Comparison of ENCODE assay signal across 27 cellular contexts in genomic region chr17:27996157-27997043, GRCh38. TPM values are rescaled to one million over a fixed set of nuclear protein-coding genes. Genes with fewer than 3 reads are reported as not detected.
DNase-seq lines count a peak whose midpoint lies in the region; TF ChIP-seq lines count a peak whose summit lies in the region.
"Had no signal": no experiment of that assay in that cellular context is flagged by ENCODE, and none has a peak within 500 bp of the region (broad histone marks: within the 10 kb centered on the region; RNA-seq: fewer than 3 reads in every experiment).

No MANE protein-coding gene starts in this region.

- no peak for TF ChIP-seq CTCF in brain (conservative IDR thresholded peaks at IDR 0.05)
- TF ChIP-seq CTCF in prostate gland (IDR thresholded peaks at IDR 0.05), result no peak

- TF ChIP-seq POLR2A in prostate gland (IDR thresholded peaks at IDR 0.05), result no peak

- H3K27ac ChIP-seq in prostate gland, result no peak overlapping the region
- H3K27ac ChIP-seq: A549, ascending aorta, lower lobe of right lung, PC-9, stomach, upper lobe of left lung had no signal

- no peaks in the 10 kb centered on the region for H3K27me3 ChIP-seq in prostate gland (replicated peaks; ENCODE audit: insufficient read depth)
- H3K27me3 ChIP-seq: ascending aorta, upper lobe of left lung had no signal

- DNase-seq in NCI-H748 (lab: John Stamatoyannopoulos, UW; ENCODE audit: unreplicated experiment) (peak; percentile 25), NCI-H748 treated with DMSO at 0.1 percent for 48 hours (lab: John Stamatoyannopoulos, UW) (no peak), NCI-H524 treated with DMSO at 0.1 percent for 48 hours (lab: John Stamatoyannopoulos, UW) (peak; percentile 100), SW480 (ENCODE audit: low spot score) (no peak), prostate gland (ENCODE audit: low spot score) (no peak), SHP77 (lab: John Stamatoyannopoulos, UW) (no peak)
- DNase-seq in activated CD4-positive, alpha-beta T cell treated with anti-CD3 and anti-CD28 coated beads, Interleukin-2, amount 50 U/mL, for 4 hours, result no peak
- DNase-seq: activated CD4-positive, alpha-beta T cell treated with anti-CD3 and anti-CD28 coated beads, Interleukin-2, amount 50 U/mL, for 1 hour; activated CD8-positive, alpha-beta memory T cell treated with anti-CD3 and anti-CD28 coated beads, Interleukin-2, amount 50 U/mL, for 4 hours; glutamatergic neuron; IMR-90; kidney; lower lobe of right lung; mucosa of descending colon; nephron progenitor cell; PC-9; posterior cingulate gyrus; SHP77 treated with DMSO at 0.1 percent for 48 hours; stomach; T1000; upper lobe of left lung had no signal

- peak overlapping the region in 3 of 5 experiments; percentile 66 to 80 (median 75) for H3K27ac Mint-ChIP-seq in brain
- H3K27ac Mint-ChIP-seq: activated naive CD4-positive, alpha-beta T cell treated with anti-CD3 and anti-CD28 coated beads, Interleukin-2, amount 50 U/mL, for 72 hours; nephron progenitor cell; WTC11 had no signal

- H3K4me1 Mint-ChIP-seq in brain, result peaks cover 27% of the 10 kb centered on the region
- H3K4me1 Mint-ChIP-seq: central memory CD8-positive, alpha-beta T cell had no signal

- intact Hi-C loops in prostate gland (cut with DNase I), result no loop called here

- peaks cover 3% of the 10 kb centered on the region for H3K27me3 Mint-ChIP-seq in brain

- no peaks in the 10 kb centered on the region for H3K36me3 ChIP-seq in prostate gland
- H3K36me3 ChIP-seq: ascending aorta, lower lobe of right lung, stomach, upper lobe of left lung had no signal

- H3K9me3 ChIP-seq in prostate gland, result no peaks in the 10 kb centered on the region
- H3K9me3 ChIP-seq: A549, ascending aorta, lower lobe of right lung, mucosa of descending colon, stomach, upper lobe of left lung had no signal

- H3K4me1 ChIP-seq in prostate gland (replicated peaks), result no peaks in the 10 kb centered on the region
- H3K4me1 ChIP-seq: A549, ascending aorta, lower lobe of right lung, stomach, upper lobe of left lung had no signal

- WGBS in prostate gland, result 44% methylated on average over 12 of the region's 12 CpGs

- H3K4me3 Mint-ChIP-seq in brain, result peak overlapping the region in 3 of 5 experiments; percentile 14 to 41 (median 31)
- H3K4me3 Mint-ChIP-seq: central memory CD8-positive, alpha-beta T cell; nephron progenitor cell; WTC11 had no signal

- H3K36me3 Mint-ChIP-seq in brain, result no peaks in the 10 kb centered on the region
- H3K36me3 Mint-ChIP-seq: activated naive CD4-positive, alpha-beta T cell treated with anti-CD3 and anti-CD28 coated beads, Interleukin-2, amount 50 U/mL, for 72 hours; WTC11 had no signal

- peaks cover 0 to 6% (median 0%) of the 10 kb centered on the region in 5 experiments for H3K9me3 Mint-ChIP-seq in brain
- H3K9me3 Mint-ChIP-seq: activated naive CD4-positive, alpha-beta T cell treated with anti-CD3 and anti-CD28 coated beads, Interleukin-2, amount 50 U/mL, for 72 hours; central memory CD8-positive, alpha-beta T cell; nephron progenitor cell; WTC11 had no signal

- no peak overlapping the region for H3K4me3 ChIP-seq in prostate gland
- H3K4me3 ChIP-seq: A549, ascending aorta, lower lobe of right lung, mucosa of descending colon, PC-9, stomach, upper lobe of left lung had no signal

RNA-seq across cellular contexts. Expression of gene NLK, which starts 46.1 kb away (rescaled TPM):
- 20.2 TPM for polyA plus RNA-seq in brain (ENCODE audit: insufficient read depth, low read depth, low replicate concordance)
- 10 to 100 TPM; 19.8 to 37.0 TPM for total RNA-seq in prostate gland

Comparison
In these comparisons a context has a peak if more than half of its experiments do, and no peak if none do; other contexts are left out.
1. DNase-seq: peak in NCI-H748 (single experiment) and NCI-H524 treated with DMSO at 0.1 percent for 48 hours (single experiment); none in NCI-H748 treated with DMSO at 0.1 percent for 48 hours (single experiment), SW480 (single experiment), prostate gland (single experiment), activated CD4-positive, alpha-beta T cell treated with anti-CD3 and anti-CD28 coated beads, Interleukin-2, amount 50 U/mL, for 4 hours (0 of 2) and SHP77 (0 of 2).